Comparison of ENCODE assay signal across 17 cellular contexts in the genomic region with DNA sequence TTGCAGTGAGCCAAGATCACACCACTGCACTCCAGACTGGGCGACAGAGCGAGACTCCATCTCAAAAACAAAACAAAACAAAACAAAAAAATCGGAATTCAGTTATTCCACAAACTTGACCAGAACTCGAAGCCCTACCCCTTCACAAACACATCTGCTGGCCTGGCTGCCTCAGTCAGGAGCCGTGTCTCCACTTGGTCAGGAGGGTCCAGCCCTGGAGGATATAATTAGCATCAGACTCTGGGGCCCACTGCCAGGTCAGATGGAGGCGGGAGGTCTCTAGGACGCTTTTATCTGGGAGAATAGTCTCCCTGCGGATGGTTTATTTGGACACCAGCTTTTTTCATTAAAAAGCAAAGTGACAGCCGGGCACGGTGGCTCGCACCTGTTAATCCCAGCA. TPM values are rescaled to one million over a fixed set of nuclear protein-coding genes. Genes with fewer than 3 reads are reported as not detected.
DNase-seq lines count a peak whose midpoint lies in the region; ATAC-seq, FAIRE-seq and TF ChIP-seq lines count a peak whose summit lies in the region.
"Had no signal": no experiment of that assay in that cellular context is flagged by ENCODE, and none has a peak within 500 bp of the region (broad histone marks: within the 10 kb centered on the region; RNA-seq: fewer than 3 reads in every experiment).

No MANE protein-coding gene starts in this region.

- peak; percentile 54 for FAIRE-seq in endometrium (lab: Jason Lieb, UNC)
- FAIRE-seq: H1, RCC 7860 had no signal

- TF ChIP-seq CTCF in HFFc6 (IDR thresholded peaks at IDR 0.05) (no peak), liver (IDR thresholded peaks at IDR 0.05; ENCODE audit: low read depth, low read length, missing input control) (no peak), testis (IDR thresholded peaks at IDR 0.05) (no peak), Peyer's patch (IDR thresholded peaks at IDR 0.05) (no peak), Caco-2 (IDR thresholded peaks at IDR 0.05; ENCODE audit: insufficient read depth in 1 of 2, low read depth in 1 of 2, low read length in 1 of 2, severe bottlenecking in 1 of 2, unreplicated experiment in 1 of 2) (no peak)

- H3K9me3 Mint-ChIP-seq in HFFc6 = no peaks in the 10 kb centered on the region
- no peaks in the 10 kb centered on the region for H3K9me3 Mint-ChIP-seq in Caco-2 (ENCODE audit: unreplicated experiment)
- H3K9me3 Mint-ChIP-seq: WTC11 had no signal

- H3K27me3 ChIP-seq in liver (ENCODE audit: control insufficient read depth in 4 of 4, insufficient read depth in 4 of 4, low read length in 3 of 4) (no peaks in the 10 kb centered on the region), testis (no peaks in the 10 kb centered on the region), Peyer's patch (no peaks in the 10 kb centered on the region), Caco-2 (replicated peaks; ENCODE audit: control insufficient read depth, insufficient read depth, low read length) (no peaks in the 10 kb centered on the region)
- H3K27me3 ChIP-seq: BLaER1 treated with 17β-estradiol and CSF1 and Interleukin-3, amounts not matched to agents 10 nM and 100 nM; colonic mucosa had no signal

- no peak for TF ChIP-seq RAD21 in liver (IDR thresholded peaks at IDR 0.05)

- H3K36me3 Mint-ChIP-seq in HFFc6 (ENCODE audit: low read depth) = no peaks in the 10 kb centered on the region
- H3K36me3 Mint-ChIP-seq in Caco-2 (ENCODE audit: insufficient read depth, unreplicated experiment) = peaks cover 11% of the 10 kb centered on the region
- H3K36me3 Mint-ChIP-seq: WTC11 had no signal

- H3K36me3 ChIP-seq in liver (ENCODE audit: control insufficient read depth in 4 of 4, insufficient read depth in 3 of 4, low read depth in 1 of 4, low read length in 3 of 4) (no peaks in the 10 kb centered on the region), testis (ENCODE audit: low read depth, missing control alignments) (no peaks in the 10 kb centered on the region), Peyer's patch (no peaks in the 10 kb centered on the region), Caco-2 (ENCODE audit: control insufficient read depth, insufficient read depth, low read length) (no peaks in the 10 kb centered on the region)
- H3K36me3 ChIP-seq: colonic mucosa had no signal

- TF ChIP-seq POLR2A in testis (IDR thresholded peaks at IDR 0.05) = no peak
- TF ChIP-seq POLR2A in Peyer's patch (IDR thresholded peaks at IDR 0.05) = no peak

- peak overlapping the region; percentile 93 to 96 for H3K27ac ChIP-seq in liver (ENCODE audit: low read depth in 1 of 2, low read length in 2 of 2)
- H3K27ac ChIP-seq in testis = peak overlapping the region in 1 of 2 donors; percentile 69
- peak overlapping the region in 2 of 4 donors; percentile 21 to 86 for H3K27ac ChIP-seq in Peyer's patch

- peak; percentile 36 for DNase-seq in HFFc6
- DNase-seq in testis = peak; percentile 79
- DNase-seq in Peyer's patch = no peak
- DNase-seq in Caco-2 = no peak
- no peak for DNase-seq in SKM-1 (lab: John Stamatoyannopoulos, UW; ENCODE audit: unreplicated experiment)
- DNase-seq: colonic mucosa, DMS79 treated with DMSO at 0.1 percent for 48 hours, hypothalamus, NCI-H2029 treated with DMSO at 0.1 percent for 48 hours, T-helper 1 cell had no signal

- intact Hi-C loops in testis (cut with DNase I; ENCODE audit: low total_unique reads) (no loop called here), Caco-2 (cut with micrococcal nuclease; ENCODE audit: unreplicated experiment) (no loop called here)

- BruUV-seq in Caco-2 (replicated peaks; lab: Mats Ljungman, UMichigan) = no TSS peak

- H3K4me1 ChIP-seq in liver (ENCODE audit: control insufficient read depth in 4 of 4, insufficient read depth in 4 of 4, low read length in 3 of 4) = peaks cover 15 to 54% (median 38%) of the 10 kb centered on the region in 4 donors
- peaks cover 33% of the 10 kb centered on the region for H3K4me1 ChIP-seq in testis
- H3K4me1 ChIP-seq in Peyer's patch = peaks cover 5 to 80% (median 18%) of the 10 kb centered on the region in 4 donors
- peaks cover 14% of the 10 kb centered on the region for H3K4me1 ChIP-seq in Caco-2

- H3K27me3 Mint-ChIP-seq in HFFc6 (ENCODE audit: insufficient read depth) (no peaks in the 10 kb centered on the region; the same call in 1 of the 2 replicates), Caco-2 (ENCODE audit: insufficient read depth, unreplicated experiment) (no peaks in the 10 kb centered on the region)

- H3K9me3 ChIP-seq in liver (ENCODE audit: control insufficient read depth in 4 of 4, low read length in 3 of 4) = no peaks in the 10 kb centered on the region
- no peaks in the 10 kb centered on the region for H3K9me3 ChIP-seq in testis
- H3K9me3 ChIP-seq in Peyer's patch = no peaks in the 10 kb centered on the region
- no peaks in the 10 kb centered on the region for H3K9me3 ChIP-seq in Caco-2
- H3K9me3 ChIP-seq: BLaER1 treated with 17β-estradiol and CSF1 and Interleukin-3, amounts not matched to agents 10 nM and 100 nM; colonic mucosa had no signal

- WGBS in liver = 80% methylated on average over 11 of the region's 11 CpGs
- WGBS in testis, 2 donors = 43 to 65% methylated on average over 5 to 11 of the region's 11 CpGs

- H3K4me3 Mint-ChIP-seq in HFFc6 (peak overlapping the region; percentile 64; the same call in 1 of the 2 replicates), Caco-2 (ENCODE audit: unreplicated experiment) (no peak overlapping the region)
- H3K4me3 Mint-ChIP-seq: WTC11 had no signal

- H3K4me1 Mint-ChIP-seq in HFFc6 (ENCODE audit: low read depth) (peaks cover 44% of the 10 kb centered on the region), Caco-2 (ENCODE audit: low read depth, unreplicated experiment) (peaks cover 30% of the 10 kb centered on the region)
- H3K4me1 Mint-ChIP-seq: WTC11 had no signal

- POLR2A ChIA-PET in Caco-2 (lab: Charles Lee) = no interaction called here

- H3K27ac Mint-ChIP-seq in HFFc6 (peak overlapping the region; percentile 85), Caco-2 (ENCODE audit: unreplicated experiment) (no peak overlapping the region)

- no peak overlapping the region for H3K9ac ChIP-seq in liver (ENCODE audit: low read depth in 1 of 2, low read length in 2 of 2)

- no peak for ATAC-seq in GM21447 (IDR thresholded peaks at IDR 0.05; ENCODE audit: unreplicated experiment)
- ATAC-seq: WTC11 had no signal

- CTCF ChIA-PET in Caco-2 (lab: Charles Lee) = no interaction called here

- no peak overlapping the region for H3K4me3 ChIP-seq in liver (ENCODE audit: low read depth in 1 of 3, low read length in 3 of 3)
- no peak overlapping the region for H3K4me3 ChIP-seq in testis
- H3K4me3 ChIP-seq in Peyer's patch = no peak overlapping the region
- H3K4me3 ChIP-seq in Caco-2 (ENCODE audit: low read depth, low read length) = no peak overlapping the region
- H3K4me3 ChIP-seq: BLaER1 treated with 17β-estradiol and CSF1 and Interleukin-3, amounts not matched to agents 10 nM and 100 nM; colonic mucosa had no signal

TF ChIP-seq in liver, 16 proteins besides CTCF, POLR2A, EP300 and RAD21:
- TF ChIP-seq, protein P1, sequence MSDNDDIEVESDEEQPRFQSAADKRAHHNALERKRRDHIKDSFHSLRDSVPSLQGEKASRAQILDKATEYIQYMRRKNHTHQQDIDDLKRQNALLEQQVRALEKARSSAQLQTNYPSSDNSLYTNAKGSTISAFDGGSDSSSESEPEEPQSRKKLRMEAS (IDR thresholded peaks at IDR 0.05) = no peak
- TF ChIP-seq NR2F2 (IDR thresholded peaks at IDR 0.05) (no peak), FOXA1 (IDR thresholded peaks at IDR 0.05) (no peak)

RNA-seq across cellular contexts. Expression of a gene that starts 8.0 kb away (rescaled TPM):
- total RNA-seq in HFFc6 (2021; fragmentation: NEBNext Ultra II Directional; extraction: Animal tissue kit (Norgen Biotek cat#: 25700)) = 10 to 100 TPM; 15.7 to 17.8 (median 16.4) TPM
- total RNA-seq in liver (10 to 100 TPM in 1 of 2 donors, 1 to 10 TPM in 1; 7.6 to 10.5 TPM), testis (10 to 100 TPM; 75.8 to 76.1 TPM), Peyer's patch (10 to 100 TPM; 18.9 to 49.5 (median 34.2) TPM), Caco-2 (2022) (11.2 and 12.1 TPM in 2 replicates)
- polyA plus RNA-seq in liver (1 to 10 TPM; 4.5 to 5.6 TPM), testis (ENCODE audit: insufficient read depth, low read depth, low replicate concordance) (48.0 TPM)

RNA-seq across cellular contexts. Expression of a gene that starts 29.5 kb away (rescaled TPM):
- 100 to 1,000 TPM; 229 to 284 (median 241) TPM for total RNA-seq in HFFc6 (2021; fragmentation: NEBNext Ultra II Directional; extraction: Animal tissue kit (Norgen Biotek cat#: 25700))
- total RNA-seq in liver (100 to 1,000 TPM in 1 of 2 donors, 10 to 100 TPM in 1; 75.8 to 225 TPM), testis (100 to 1,000 TPM; 587 to 614 TPM), Peyer's patch (100 to 1,000 TPM; 231 to 333 (median 264) TPM), Caco-2 (2022) (174 and 184 TPM in 2 replicates)
- polyA plus RNA-seq in liver (100 to 1,000 TPM in 1 of 2 donors, 10 to 100 TPM in 1; 59.1 to 126 TPM), testis (ENCODE audit: insufficient read depth, low read depth, low replicate concordance) (571 TPM)

RNA-seq across cellular contexts. Expression of a gene that starts 43.8 kb away (rescaled TPM):
- 100 to 1,000 TPM; 109 to 123 (median 115) TPM for total RNA-seq in HFFc6 (2021; fragmentation: NEBNext Ultra II Directional; extraction: Animal tissue kit (Norgen Biotek cat#: 25700))
- total RNA-seq in liver (10 to 100 TPM; 31.8 to 47.0 TPM), testis (100 to 1,000 TPM; 124 to 133 TPM), Peyer's patch (100 to 1,000 TPM in 3 of 4 donors, 10 to 100 TPM in 1; 82.0 to 226 (median 142) TPM), Caco-2 (2022) (77.5 and 80.2 TPM in 2 replicates)
- polyA plus RNA-seq in liver (10 to 100 TPM; 39.9 to 53.6 TPM), testis (ENCODE audit: insufficient read depth, low read depth, low replicate concordance) (163 TPM)

RNA-seq across cellular contexts. Expression of a gene that starts 57.8 kb away (rescaled TPM):
- 1,000 to 10,000 TPM; 1,140 to 1,305 (median 1,270) TPM for total RNA-seq in HFFc6 (2021; fragmentation: NEBNext Ultra II Directional; extraction: Animal tissue kit (Norgen Biotek cat#: 25700))
- 100 to 1,000 TPM; 324 to 585 TPM for total RNA-seq in liver
- polyA plus RNA-seq in liver = 100 to 1,000 TPM; 382 to 647 TPM
- 100 to 1,000 TPM; 475 to 508 TPM for total RNA-seq in testis
- polyA plus RNA-seq in testis (ENCODE audit: insufficient read depth, low read depth, low replicate concordance) = 1,038 TPM
- total RNA-seq in Peyer's patch = 100 to 1,000 TPM; 222 to 609 (median 308) TPM
- total RNA-seq in Caco-2 (2022) = 1,276 and 1,389 TPM in 2 replicates

Comparison
In these comparisons a context has a peak if more than half of its experiments do, and no peak if none do; other contexts are left out.
1. DNase-seq: peak in HFFc6 (single experiment) and testis (single experiment); none in Peyer's patch (0 of 3), Caco-2 (0 of 2) and SKM-1 (single experiment).